In the genomic region with DNA sequence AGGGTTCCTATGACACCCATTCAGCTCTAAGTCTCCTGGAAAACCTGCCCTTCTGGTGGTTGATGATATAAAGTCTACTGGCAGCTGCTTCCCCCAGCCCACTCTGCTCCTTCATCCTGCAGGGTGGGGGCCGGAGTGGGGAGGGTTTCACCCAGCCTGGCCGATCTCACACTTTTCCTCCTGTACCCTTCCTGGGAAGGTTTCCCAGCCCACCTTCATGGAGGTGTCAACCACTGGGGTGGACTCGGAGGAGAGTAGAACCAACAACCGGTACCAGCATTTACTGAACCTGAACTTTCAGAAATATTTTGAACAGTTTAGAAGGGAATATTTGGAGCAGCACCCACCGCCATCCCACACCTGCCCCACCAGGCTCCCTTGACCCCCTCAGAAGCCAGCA, we compare ENCODE assay signal across 25 cellular contexts. TPM values are rescaled to one million over a fixed set of nuclear protein-coding genes. Genes with fewer than 3 reads are reported as not detected.
"Had no signal": no experiment of that assay in that cellular context is flagged by ENCODE, and none has a peak within 500 bp of the region (broad histone marks: within the 10 kb centered on the region; RNA-seq: fewer than 3 reads in every experiment).

No MANE protein-coding gene starts in this region.

- H3K4me2 ChIP-seq: smooth muscle cell had no signal

- H3K4me1 ChIP-seq: heart left ventricle, left ventricle myocardium inferior, right lobe of liver, tibial nerve, upper lobe of left lung had no signal

- H3K27me3 Mint-ChIP-seq: progenitor cell of endocrine pancreas had no signal

- H3K27me3 ChIP-seq: ovary, right atrium auricular region, right lobe of liver, tibial nerve, upper lobe of left lung, vagina had no signal

- H3K4me1 Mint-ChIP-seq: immature natural killer cell, natural killer cell had no signal

- H3K36me3 Mint-ChIP-seq: immature natural killer cell; naive B cell; natural killer cell; stimulated activated memory B cell treated with anti-CD40 and anti-IgM and Interleukin-4, amounts not matched to agents 10 μg/mL and 1 μg/mL and 100 μg/mL, for 72 hours had no signal

- H3K27ac ChIP-seq: heart left ventricle, left ventricle myocardium inferior, ovary, right atrium auricular region, right lobe of liver, tibial nerve, upper lobe of left lung, vagina had no signal

- H3K9me3 Mint-ChIP-seq: immature natural killer cell, mesothelial cell of epicardium, natural killer cell had no signal

- H3K9me3 ChIP-seq: heart left ventricle, left ventricle myocardium inferior, ovary, right atrium auricular region, right lobe of liver, tibial nerve, upper lobe of left lung, vagina had no signal

- H3K4me3 ChIP-seq: heart left ventricle, left ventricle myocardium inferior, lung, ovary, right atrium auricular region, right lobe of liver, smooth muscle cell, tibial nerve, upper lobe of left lung, vagina had no signal

- H3K4me3 Mint-ChIP-seq: immature natural killer cell; mesothelial cell of epicardium; naive B cell; natural killer cell; stimulated activated memory B cell treated with anti-CD40 and anti-IgM and Interleukin-4, amounts not matched to agents 10 μg/mL and 1 μg/mL and 100 μg/mL, for 72 hours had no signal

- H3K36me3 ChIP-seq: heart left ventricle, left ventricle myocardium inferior, ovary, right atrium auricular region, right lobe of liver, tibial nerve, upper lobe of left lung, vagina had no signal

- DNase-seq: heart left ventricle; hypothalamus; immature natural killer cell; left ventricle myocardium inferior; naive B cell; natural killer cell; ovary; right lobe of liver; stimulated activated CD4-positive, alpha-beta T cell treated with anti-CD3 and anti-CD28 coated beads, Interleukin-1b, Interleukin-23, amount 100 ng/mL, for 48 hours; stimulated activated CD4-positive, alpha-beta T cell treated with anti-CD3 and anti-CD28 coated beads, Interleukin-2, amount 100 ng/mL, for 48 hours; stimulated activated CD4-positive, alpha-beta T cell treated with anti-CD3 and anti-CD28 coated beads, Interleukin-4, amount 100 ng/mL, for 4 hours; stimulated activated CD8-positive, alpha-beta memory T cell treated with anti-CD3 and anti-CD28 coated beads, Interleukin-4, amount 100 ng/mL, for 48 hours; stimulated activated naive CD4-positive, alpha-beta T cell treated with Interleukin-2 at 50 U/mL for 16 hours; substantia nigra; upper lobe of left lung had no signal

- H3K27ac Mint-ChIP-seq: immature natural killer cell; mesothelial cell of epicardium; naive B cell; natural killer cell; progenitor cell of endocrine pancreas; stimulated activated memory B cell treated with anti-CD40 and anti-IgM and Interleukin-4, amounts not matched to agents 10 μg/mL and 1 μg/mL and 100 μg/mL, for 72 hours had no signal

RNA-seq across cellular contexts. Expression of a gene that starts 30.4 kb away (rescaled TPM):
- total RNA-seq: mononuclear cell, pulmonary artery endothelial cell had no signal
- polyA plus RNA-seq: immature natural killer cell had no signal
